Comparison of ENCODE assay signal across 9 cellular contexts in genomic region chr6:124870611-124871201, GRCh38.
DNase-seq lines count a peak whose midpoint lies in the region; ATAC-seq and TF ChIP-seq lines count a peak whose summit lies in the region.
"Had no signal": no experiment of that assay in that cellular context is flagged by ENCODE, and none has a peak within 500 bp of the region (broad histone marks: within the 10 kb centered on the region; RNA-seq: fewer than 3 reads in every experiment).

No MANE protein-coding gene starts in this region.

- H3K9me3 Mint-ChIP-seq in WTC11: peaks cover 2% of the 10 kb centered on the region; the same call in 1 of the 2 replicates
- H3K9me3 Mint-ChIP-seq: activated naive CD8-positive, alpha-beta T cell treated with anti-CD3 and anti-CD28 coated beads, Interleukin-2, amount 10 ng/mL, durations not matched to agents 7 days and 5 days had no signal

- no peak overlapping the region for H3K27ac ChIP-seq in HEK293 (ENCODE audit: extremely low read depth, low read depth, low read length)

- POLR2A ChIA-PET in AG04449 (lab: Yijun Ruan, JAX) (no interaction called here), HEK293 (lab: Yijun Ruan, JAX) (no interaction called here), WTC11 (lab: Charles Lee) (no interaction called here)

- CTCF ChIA-PET in AG04449 (lab: Yijun Ruan, JAX) (interaction anchor here (0.7 to 10.4 kb wide), 39 partner anchors 10 to 965 kb away, joined by 3 to 175 read pairs (median 4); partner anchors contain the start of gene TPD52L1), HEK293 (lab: Yijun Ruan, JAX) (interaction anchor here (0.5 to 10.4 kb wide), 41 partner anchors 8 to 1442 kb away, joined by 3 to 151 read pairs (median 4); partner anchors contain the start of gene TPD52L1), WTC11 (lab: Charles Lee) (interaction anchor here (0.7 to 3.0 kb wide), 7 partner anchors 9 to 254 kb away, joined by 3 to 20 read pairs (median 4); no protein-coding TSS in a partner anchor)

- H3K4me1 Mint-ChIP-seq in WTC11: peaks cover 4% of the 10 kb centered on the region; the same call in 1 of the 2 replicates
- H3K4me1 Mint-ChIP-seq: activated naive CD8-positive, alpha-beta T cell treated with anti-CD3 and anti-CD28 coated beads, Interleukin-2, amount 10 ng/mL, durations not matched to agents 7 days and 5 days had no signal

- ATAC-seq in WTC11 (no peak), HG02884 (IDR thresholded peaks at IDR 0.05; ENCODE audit: unreplicated experiment) (no peak), HG02852 (IDR thresholded peaks at IDR 0.05; ENCODE audit: unreplicated experiment) (no peak), esophagus mucosa (no peak)

- no peak overlapping the region for H3K4me3 ChIP-seq in AG04449 (ENCODE audit: low read depth, low read length)
- no peak overlapping the region for H3K4me3 ChIP-seq in HEK293 (ENCODE audit: low read depth, low read length)

- H3K4me1 ChIP-seq in HEK293 (ENCODE audit: control insufficient read depth, insufficient read depth, low read length): no peaks in the 10 kb centered on the region

- no peak for DNase-seq in AG04449 (ENCODE audit: low read depth, low spot score)
- no peak for DNase-seq in WTC11 (ENCODE audit: low spot score)
- DNase-seq in kidney glomerular epithelial cell (lab: John Stamatoyannopoulos, UW): peak; percentile 39
- no peak for DNase-seq in SKM-1 treated with dmso at 0.1 percent for 144 hours (lab: John Stamatoyannopoulos, UW; ENCODE audit: unreplicated experiment)
- DNase-seq: activated naive CD8-positive, alpha-beta T cell treated with anti-CD3 and anti-CD28 coated beads, Interleukin-2, amount 10 ng/mL, durations not matched to agents 7 days and 5 days had no signal

- no peaks in the 10 kb centered on the region for H3K36me3 Mint-ChIP-seq in WTC11
- H3K36me3 Mint-ChIP-seq: activated naive CD8-positive, alpha-beta T cell treated with anti-CD3 and anti-CD28 coated beads, Interleukin-2, amount 10 ng/mL, durations not matched to agents 7 days and 5 days had no signal

- H3K27me3 Mint-ChIP-seq in WTC11 (ENCODE audit: low read depth): no peaks in the 10 kb centered on the region

- no peaks in the 10 kb centered on the region for H3K9me3 ChIP-seq in HEK293 (ENCODE audit: control insufficient read depth, insufficient read depth, low read depth, low read length)

- H3K4me3 Mint-ChIP-seq in WTC11: no peak overlapping the region
- H3K4me3 Mint-ChIP-seq: activated naive CD8-positive, alpha-beta T cell treated with anti-CD3 and anti-CD28 coated beads, Interleukin-2, amount 10 ng/mL, durations not matched to agents 7 days and 5 days had no signal

- H3K27ac Mint-ChIP-seq in WTC11: no peak overlapping the region
- H3K27ac Mint-ChIP-seq: activated naive CD8-positive, alpha-beta T cell treated with anti-CD3 and anti-CD28 coated beads, Interleukin-2, amount 10 ng/mL, durations not matched to agents 7 days and 5 days had no signal

- no peaks in the 10 kb centered on the region for H3K36me3 ChIP-seq in HEK293 (ENCODE audit: control insufficient read depth in 2 of 2, insufficient read depth in 1 of 2, low read length in 2 of 2)

- TF ChIP-seq CTCF in AG04449 (IDR thresholded peaks at IDR 0.05; ENCODE audit: insufficient read depth, low read length, missing control alignments) (peak; percentile 49), HEK293 (tag by site-specific recombination; IDR thresholded peaks at IDR 0.05) (no peak), WTC11 (IDR thresholded peaks at IDR 0.05) (peak; percentile 41; the same call in 1 of the 2 replicates)

TF ChIP-seq in HEK293, 187 proteins besides CTCF, POLR2A, EP300 and RAD21 (continues in another document):
- TF ChIP-seq PRDM1 (tag by site-specific recombination; IDR thresholded peaks at IDR 0.05): no peak
- TF ChIP-seq ZNF660 (tag by site-specific recombination; IDR thresholded peaks at IDR 0.05): 0 out of 2 replicates have a peak, but pooled peaks have one; percentile 27
- TF ChIP-seq HOXC10 (CRISPR knock-in tag; IDR thresholded peaks at IDR 0.05): no peak
- no peak for TF ChIP-seq ZSCAN5A (tag by site-specific recombination; IDR thresholded peaks at IDR 0.05)
- no peak for TF ChIP-seq ZNF692 (tag by site-specific recombination; IDR thresholded peaks at IDR 0.05)
- peak; percentile 92 for TF ChIP-seq ZNF654 (tag by site-specific recombination; IDR thresholded peaks at IDR 0.05; ENCODE audit: low read depth)
- TF ChIP-seq IKZF3 (tag by site-specific recombination; IDR thresholded peaks at IDR 0.05): peak; percentile 64

TF ChIP-seq in WTC11, 78 proteins besides CTCF, POLR2A, EP300 and RAD21 (continues in another document):
- TF ChIP-seq ARID4B (CRISPR knock-in tag; IDR thresholded peaks at IDR 0.05; ENCODE audit: borderline replicate concordance): no peak
- no peak for TF ChIP-seq CDX4 (CRISPR knock-in tag; IDR thresholded peaks at IDR 0.05; ENCODE audit: borderline replicate concordance)
- TF ChIP-seq ERG (CRISPR knock-in tag; IDR thresholded peaks at IDR 0.05): no peak
- TF ChIP-seq NFATC4 (CRISPR knock-in tag; IDR thresholded peaks at IDR 0.05): no peak
- no peak for TF ChIP-seq USF2 (CRISPR knock-in tag; IDR thresholded peaks at IDR 0.05)
- no peak for TF ChIP-seq ZNF671 (CRISPR knock-in tag; IDR thresholded peaks at IDR 0.05)
- no peak for TF ChIP-seq FOXJ3 (CRISPR knock-in tag; IDR thresholded peaks at IDR 0.05; ENCODE audit: borderline replicate concordance)
